Comparison of ENCODE assay signal across 8 cellular contexts in the genomic region with DNA sequence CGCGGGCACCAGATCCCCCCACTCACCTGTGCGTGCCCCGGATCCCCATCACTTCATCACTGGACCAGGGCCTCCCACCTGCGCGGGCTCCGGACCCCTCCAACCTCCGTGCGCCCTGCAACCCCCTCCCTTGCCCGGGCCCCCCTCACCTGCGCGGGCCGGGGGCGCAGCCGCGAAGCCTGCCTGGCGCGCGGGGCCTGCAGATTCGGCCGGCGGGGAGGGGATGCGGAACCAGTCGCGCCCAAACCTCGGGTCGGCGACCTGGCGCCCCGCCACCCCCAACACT. TPM values are rescaled to one million over a fixed set of nuclear protein-coding genes. Genes with fewer than 3 reads are reported as not detected.
DNase-seq lines count a peak whose midpoint lies in the region; ATAC-seq and TF ChIP-seq lines count a peak whose summit lies in the region.

No MANE protein-coding gene starts in this region.

- H3K18ac ChIP-seq in trophoblast cell (ENCODE audit: low read length) = peak overlapping the region; percentile 69

- WGBS in trophoblast cell (ENCODE audit: extremely low coverage, insufficient coverage, insufficient read length) = no CpG with 5 or more reads among the region's 30 CpGs

- H3K23ac ChIP-seq in trophoblast cell (ENCODE audit: low read length) = no peak overlapping the region

- POLR2A ChIA-PET in Panc1 (lab: Charles Lee) = interaction anchor here (0.6 to 1.2 kb wide), 7 partner anchors 17 to 403 kb away, joined by 3 to 18 read pairs (median 4); a partner anchor contains a TSS

- H4K12ac ChIP-seq in trophoblast cell (ENCODE audit: low read depth, low read length) = peak overlapping the region; percentile 46

- H3K9me3 ChIP-seq in Panc1 (ENCODE audit: control insufficient read depth, insufficient read depth, low read depth, low read length) (no peaks in the 10 kb centered on the region), fibroblast of lung (ENCODE audit: control insufficient read depth, insufficient read depth, low read depth, low read length) (no peaks in the 10 kb centered on the region), trophoblast cell (ENCODE audit: insufficient read depth, low read depth, low read length) (no peaks in the 10 kb centered on the region)

- H3K4me1 ChIP-seq in Panc1 (ENCODE audit: control insufficient read depth, insufficient read depth, low read length) = peaks cover 13% of the 10 kb centered on the region
- H3K4me1 ChIP-seq in fibroblast of lung (ENCODE audit: control insufficient read depth, extremely low read depth, insufficient read depth, low read length) = peaks cover 4% of the 10 kb centered on the region
- peaks cover 7 to 12% of the 10 kb centered on the region in 2 experiments for H3K4me1 ChIP-seq in trophoblast cell (ENCODE audit: control insufficient read depth in 1 of 2, insufficient read depth in 2 of 2, low read length in 2 of 2)

- H3K36me3 ChIP-seq in Panc1 (ENCODE audit: control insufficient read depth, insufficient read depth, low read length) = no peaks in the 10 kb centered on the region
- H3K36me3 ChIP-seq in fibroblast of lung (ENCODE audit: control insufficient read depth, insufficient read depth, low read length) = no peaks in the 10 kb centered on the region
- peaks cover 4 to 9% of the 10 kb centered on the region in 2 experiments for H3K36me3 ChIP-seq in trophoblast cell (ENCODE audit: control insufficient read depth in 1 of 2, insufficient read depth in 2 of 2, low read length in 2 of 2)

- DNase-seq in GM12865 (ENCODE audit: low read depth) = no peak
- no peak for DNase-seq in Panc1 (ENCODE audit: low read depth, low spot score)
- DNase-seq in fibroblast of lung (ENCODE audit: low read depth in 2 of 2) = no peak
- DNase-seq in trophoblast cell = no peak
- no peak for DNase-seq in DMS79 treated with DMSO at 0.1 percent for 48 hours (lab: John Stamatoyannopoulos, UW)
- no peak for DNase-seq in pons (ENCODE audit: low spot score)
- DNase-seq in cerebellar cortex (ENCODE audit: low spot score) = no peak

- peak overlapping the region; percentile 71 for H4K91ac ChIP-seq in trophoblast cell (ENCODE audit: low read depth, low read length)

- BruUV-seq in Panc1 (replicated peaks; lab: Mats Ljungman, UMichigan) = no TSS peak

- H3K4me2 ChIP-seq in fibroblast of lung (ENCODE audit: extremely low read depth, insufficient read depth, low read length) = peak overlapping the region; percentile 96
- H3K4me2 ChIP-seq in trophoblast cell (ENCODE audit: low read length) = peak overlapping the region; percentile 92

- H4K8ac ChIP-seq in trophoblast cell (ENCODE audit: low read depth, low read length) = peak overlapping the region; percentile 48

- no peak overlapping the region for H3K4ac ChIP-seq in trophoblast cell (ENCODE audit: low read depth, low read length)

- no peaks in the 10 kb centered on the region for H3K27me3 ChIP-seq in Panc1 (ENCODE audit: control insufficient read depth, insufficient read depth, low read length)
- H3K27me3 ChIP-seq in fibroblast of lung (ENCODE audit: control insufficient read depth, insufficient read depth, low read length) = no peaks in the 10 kb centered on the region
- H3K27me3 ChIP-seq in trophoblast cell (ENCODE audit: insufficient read depth, low read length) = no peaks in the 10 kb centered on the region

- in situ Hi-C loops in Panc1 (cut with HindIII; ENCODE audit: low pct_unique_long_range_greater_than_20kb, low sequenced_read_pairs) = no loop called here

- peak overlapping the region; percentile 71 for H3K14ac ChIP-seq in trophoblast cell (ENCODE audit: low read length)

- H3K4me3 ChIP-seq in GM12865 (ENCODE audit: low read depth, low read length) = peak overlapping the region; percentile 95
- peak overlapping the region; percentile 76 to 81 for H3K4me3 ChIP-seq in Panc1 (ENCODE audit: low read depth in 2 of 2, low read length in 2 of 2)
- peak overlapping the region; percentile 60 to 79 (median 72) for H3K4me3 ChIP-seq in fibroblast of lung (replicated peaks in 1 of 4; ENCODE audit: control extremely low read depth in 1 of 4, insufficient read depth in 1 of 4, low read depth in 3 of 4, low read length in 4 of 4)
- peak overlapping the region; percentile 88 for H3K4me3 ChIP-seq in trophoblast cell (ENCODE audit: low read depth, low read length)

- H3K27ac ChIP-seq in Panc1 (ENCODE audit: low read length) (peak overlapping the region; percentile 65), fibroblast of lung (ENCODE audit: insufficient read depth, low read length) (peak overlapping the region; percentile 39), trophoblast cell (ENCODE audit: low read depth, low read length) (no peak overlapping the region)

- peak overlapping the region; percentile 57 for H3K9ac ChIP-seq in fibroblast of lung (ENCODE audit: insufficient read depth, low read length)
- peak overlapping the region; percentile 71 for H3K9ac ChIP-seq in trophoblast cell (ENCODE audit: low read length)

- no peak overlapping the region for H2BK12ac ChIP-seq in trophoblast cell (ENCODE audit: low read length)

- TF ChIP-seq CTCF in GM12865 (IDR thresholded peaks at IDR 0.05; ENCODE audit: insufficient read depth, low read depth, low read length, missing control alignments) = no peak
- TF ChIP-seq CTCF in Panc1 (IDR thresholded peaks at IDR 0.05) = no peak
- no peak for TF ChIP-seq CTCF in fibroblast of lung (conservative IDR thresholded peaks at IDR 0.05 in 1 of 2, IDR thresholded peaks at IDR 0.05 in 1 of 2; ENCODE audit: low read depth in 1 of 2, low read length in 2 of 2)

- CTCF ChIA-PET in Panc1 (lab: Charles Lee) = interaction anchor here (0.6 to 1.2 kb wide), 4 partner anchors 22 to 351 kb away, joined by 4 to 17 read pairs (median 6); no protein-coding TSS in a partner anchor

- H2AK5ac ChIP-seq in trophoblast cell (ENCODE audit: low read length) = no peak overlapping the region

- peaks cover 5% of the 10 kb centered on the region for H3K79me1 ChIP-seq in trophoblast cell (ENCODE audit: low read length)

- intact Hi-C loops in Panc1 (cut with micrococcal nuclease; ENCODE audit: unreplicated experiment) = no loop called here

- H2AFZ ChIP-seq in fibroblast of lung (ENCODE audit: low read length) (no peak overlapping the region), trophoblast cell (ENCODE audit: insufficient read depth, low read length, poor library complexity) (peak overlapping the region; percentile 97)

- peak overlapping the region; percentile 18 for H2BK5ac ChIP-seq in trophoblast cell (ENCODE audit: low read depth, low read length, poor library complexity)

- peak overlapping the region; percentile 55 for H2BK120ac ChIP-seq in trophoblast cell (ENCODE audit: insufficient read depth, low read length, poor library complexity)

- H3K79me2 ChIP-seq in fibroblast of lung (ENCODE audit: control insufficient read depth, insufficient read depth, low read length) (no peaks in the 10 kb centered on the region), trophoblast cell (ENCODE audit: control insufficient read depth, insufficient read depth, low read length, poor library complexity) (peaks cover 6% of the 10 kb centered on the region)

- ATAC-seq in Panc1 (peak; percentile 0; the same call in 1 of the 2 replicates), HG02571 (IDR thresholded peaks at IDR 0.05; ENCODE audit: unreplicated experiment) (no peak)

- no peaks in the 10 kb centered on the region for H4K20me1 ChIP-seq in fibroblast of lung (ENCODE audit: control insufficient read depth, extremely low read depth, insufficient read depth, low read length)

RNA-seq across cellular contexts. Expression of a gene that starts 0.2 kb away (rescaled TPM):
- 26.0 TPM for total RNA-seq in Panc1 (2021; ENCODE audit: unreplicated experiment)
- 32.5 TPM for polyA plus RNA-seq in Panc1 (2012; ENCODE audit: insufficient read length)
- 7.4 and 8.5 TPM in 2 replicates for total RNA-seq in fibroblast of lung
- 2.0 and 3.3 TPM in 2 replicates for polyA plus RNA-seq in fibroblast of lung
- polyA plus RNA-seq in fibroblast of lung (2012) = 5.5 and 8.2 TPM in 2 replicates
- polyA minus RNA-seq in fibroblast of lung (ENCODE audit: low replicate concordance) = 0.86 and 2.9 TPM in 2 replicates
- 6.3 TPM in 2 replicates for polyA plus RNA-seq in trophoblast cell (2013)

RNA-seq across cellular contexts. Expression of a gene that starts 16.3 kb away (rescaled TPM):
- total RNA-seq in Panc1 (2021; ENCODE audit: unreplicated experiment) = 44.9 TPM
- polyA plus RNA-seq in Panc1 (2012; ENCODE audit: insufficient read length) = 35.3 TPM
- total RNA-seq in fibroblast of lung = 11.2 and 11.3 TPM in 2 replicates
- polyA plus RNA-seq in fibroblast of lung = 5.6 and 6.8 TPM in 2 replicates
- polyA plus RNA-seq in fibroblast of lung (2012) = 7.2 and 10.4 TPM in 2 replicates
- polyA minus RNA-seq in fibroblast of lung (ENCODE audit: low replicate concordance) = 4.0 and 15.4 TPM in 2 replicates
- polyA plus RNA-seq in trophoblast cell (2013) = 17.9 and 18.0 TPM in 2 replicates

RNA-seq across cellular contexts. Expression of a gene that starts 16.6 kb away (rescaled TPM):
- total RNA-seq in Panc1 (2021; ENCODE audit: unreplicated experiment) (75.8 TPM), fibroblast of lung (30.6 and 41.9 TPM in 2 replicates)
- 144 TPM for polyA plus RNA-seq in Panc1 (2012; ENCODE audit: insufficient read length)
- polyA plus RNA-seq in fibroblast of lung = 102 and 111 TPM in 2 replicates
- polyA plus RNA-seq in fibroblast of lung (2012) = 146 and 231 TPM in 2 replicates
- polyA minus RNA-seq in fibroblast of lung (ENCODE audit: low replicate concordance) = 0.85 TPM in 1 of 2 replicates, not detected in the other
- polyA plus RNA-seq in trophoblast cell (2013) = 85.8 and 86.1 TPM in 2 replicates

RNA-seq across cellular contexts. Expression of a gene that starts 56.5 kb away (rescaled TPM):
- 3.7 TPM for total RNA-seq in Panc1 (2021; ENCODE audit: unreplicated experiment)
- polyA plus RNA-seq in Panc1 (2012; ENCODE audit: insufficient read length) = 6.9 TPM
- 0.26 and 0.50 TPM in 2 replicates for total RNA-seq in fibroblast of lung
- polyA plus RNA-seq in fibroblast of lung = 0.10 and 0.16 TPM in 2 replicates
- 0.15 and 0.21 TPM in 2 replicates for polyA plus RNA-seq in fibroblast of lung (2012)
- 0.04 TPM in 1 of 2 replicates, not detected in the other for polyA minus RNA-seq in fibroblast of lung (ENCODE audit: low replicate concordance)
- polyA plus RNA-seq in trophoblast cell (2013) = 0.11 TPM in 2 replicates

RNA-seq across cellular contexts. Expression of a gene that starts 57.3 kb away (rescaled TPM):
- total RNA-seq in Panc1 (2021; ENCODE audit: unreplicated experiment) (not detected), fibroblast of lung (not detected in 2 replicates)
- not detected for polyA plus RNA-seq in Panc1 (2012; ENCODE audit: insufficient read length)
- polyA plus RNA-seq in fibroblast of lung = not detected in 2 replicates
- not detected in 2 replicates for polyA plus RNA-seq in fibroblast of lung (2012)
- not detected in 2 replicates for polyA minus RNA-seq in fibroblast of lung (ENCODE audit: low replicate concordance)
- not detected in 2 replicates for polyA plus RNA-seq in trophoblast cell (2013)
